Comparison of ENCODE assay signal across 13 cellular contexts in genomic region chr19:2678043-2678671, GRCh38. TPM values are rescaled to one million over a fixed set of nuclear protein-coding genes. Genes with fewer than 3 reads are reported as not detected.
A peak's percentile ranks its signal among the peaks of the same experiment; 100 is the strongest.
DNase-seq lines count a peak whose midpoint lies in the region; ATAC-seq and TF ChIP-seq lines count a peak whose summit lies in the region.
"Had no signal": no experiment of that assay in that cellular context is flagged by ENCODE, and none has a peak within 500 bp of the region (broad histone marks: within the 10 kb centered on the region; RNA-seq: fewer than 3 reads in every experiment).

No MANE protein-coding gene starts in this region.

- H3K9ac ChIP-seq in BLaER1 treated with 17β-estradiol and CSF1 and Interleukin-3, amounts not matched to agents 10 nM and 100 nM = no peak overlapping the region
- H3K9ac ChIP-seq: parathyroid adenoma had no signal

- H3K4me3 Mint-ChIP-seq in activated T-helper 2 cell treated with anti-CD3 and anti-CD28 coated beads, Interferon-gamma antibody, Interleukin-2, Interleukin-4, amounts not matched to agents 10 μg/mL and 5 μg/mL and 100 μg/mL, durations not matched to agents 14 hours and 24 hours and 36 hours (ENCODE audit: low read depth) = no peak overlapping the region
- H3K4me3 Mint-ChIP-seq in HFFc6 = no peak overlapping the region

- peaks cover 0 to 22% (median 10%) of the 10 kb centered on the region in 11 experiments; a peak in 13 of 22 replicates for H3K9me3 ChIP-seq in BLaER1 treated with 17β-estradiol and CSF1 and Interleukin-3, amounts not matched to agents 10 nM and 100 nM (replicated peaks in 1 of 11)
- H3K9me3 ChIP-seq in BE2C = no peaks in the 10 kb centered on the region

- H3K4me2 ChIP-seq in BLaER1 treated with 17β-estradiol and CSF1 and Interleukin-3, amounts not matched to agents 10 nM and 100 nM = peak overlapping the region; percentile 27 to 72 (median 49)

- no peaks in the 10 kb centered on the region for H3K4me1 Mint-ChIP-seq in activated T-helper 2 cell treated with anti-CD3 and anti-CD28 coated beads, Interferon-gamma antibody, Interleukin-2, Interleukin-4, amounts not matched to agents 10 μg/mL and 5 μg/mL and 100 μg/mL, durations not matched to agents 14 hours and 24 hours and 36 hours (ENCODE audit: low read depth)
- H3K4me1 Mint-ChIP-seq in HFFc6 (ENCODE audit: low read depth) = no peaks in the 10 kb centered on the region

- intact Hi-C loops in dorsolateral prefrontal cortex (cut with DNase I) = no loop called here
- intact Hi-C loops in activated T-helper 2 cell treated with anti-CD3 and anti-CD28 coated beads, Interferon-gamma antibody, Interleukin-2, Interleukin-4, amounts not matched to agents 10 μg/mL and 5 μg/mL and 100 μg/mL, durations not matched to agents 14 hours and 24 hours and 36 hours (cut with micrococcal nuclease) = no loop called here

- H3K27ac Mint-ChIP-seq in activated T-helper 2 cell treated with anti-CD3 and anti-CD28 coated beads, Interferon-gamma antibody, Interleukin-2, Interleukin-4, amounts not matched to agents 10 μg/mL and 5 μg/mL and 100 μg/mL, durations not matched to agents 14 hours and 24 hours and 36 hours = no peak overlapping the region
- no peak overlapping the region for H3K27ac Mint-ChIP-seq in HFFc6

- no peak overlapping the region for H3K4me3 ChIP-seq in BLaER1 treated with 17β-estradiol and CSF1 and Interleukin-3, amounts not matched to agents 10 nM and 100 nM
- H3K4me3 ChIP-seq in dorsolateral prefrontal cortex (no peak overlapping the region), BE2C (ENCODE audit: low read depth, low read length) (no peak overlapping the region)

- TF ChIP-seq CTCF in dorsolateral prefrontal cortex (IDR thresholded peaks at IDR 0.05 in 54 of 56, conservative IDR thresholded peaks at IDR 0.05 in 2 of 56; ENCODE audit: low read depth in 1 of 56, partially characterized antibody in 56 of 56) (no peak), BE2C (IDR thresholded peaks at IDR 0.05; ENCODE audit: low read depth, low read length) (no peak), HFFc6 (IDR thresholded peaks at IDR 0.05) (no peak)

- H3K27ac ChIP-seq in BLaER1 treated with 17β-estradiol and CSF1 and Interleukin-3, amounts not matched to agents 10 nM and 100 nM = peak overlapping the region in 8 of 11 experiments; percentile 14 to 51 (median 34); a peak in 11 of 22 replicates
- H3K27ac ChIP-seq in dorsolateral prefrontal cortex = peak overlapping the region in 50 of 59 donors; percentile 20 to 86 (median 72)
- H3K27ac ChIP-seq: parathyroid adenoma had no signal

- peak; percentile 70 for DNase-seq in GM19240 (ENCODE audit: insufficient read length, low spot score)
- DNase-seq in dorsolateral prefrontal cortex = no peak
- no peak for DNase-seq in BE2C
- no peak for DNase-seq in activated T-helper 2 cell treated with anti-CD3 and anti-CD28 coated beads, Interferon-gamma antibody, Interleukin-2, Interleukin-4, amounts not matched to agents 10 μg/mL and 5 μg/mL and 100 μg/mL, durations not matched to agents 14 hours and 24 hours and 36 hours (ENCODE audit: low spot score)
- no peak for DNase-seq in HFFc6
- no peak for DNase-seq in stimulated activated CD4-positive, alpha-beta T cell treated with anti-CD3 and anti-CD28 coated beads, Interleukin-4, amount 100 ng/mL, for 1 hour
- DNase-seq: activated CD4-positive, CD25-positive, alpha-beta regulatory T cell treated with anti-CD3 and anti-CD28 coated beads, Interleukin-2, amount 50 U/mL, for 72 hours; AML-193; amniotic stem cell; erythroblast had no signal

- H3K36me3 ChIP-seq in BLaER1 treated with 17β-estradiol and CSF1 and Interleukin-3, amounts not matched to agents 10 nM and 100 nM = peaks cover 0 to 60% (median 38%) of the 10 kb centered on the region in 11 experiments; a peak in 16 of 22 replicates
- H3K36me3 ChIP-seq in BE2C = no peaks in the 10 kb centered on the region

- peaks cover 0 to 42% (median 0%) of the 10 kb centered on the region in 11 experiments; a peak in 4 of 22 replicates for H4K20me1 ChIP-seq in BLaER1 treated with 17β-estradiol and CSF1 and Interleukin-3, amounts not matched to agents 10 nM and 100 nM

- H3K9me3 Mint-ChIP-seq in activated T-helper 2 cell treated with anti-CD3 and anti-CD28 coated beads, Interferon-gamma antibody, Interleukin-2, Interleukin-4, amounts not matched to agents 10 μg/mL and 5 μg/mL and 100 μg/mL, durations not matched to agents 14 hours and 24 hours and 36 hours = no peaks in the 10 kb centered on the region
- H3K9me3 Mint-ChIP-seq in HFFc6 = no peaks in the 10 kb centered on the region

- peak; percentile 54 for ATAC-seq in HG03280 (IDR thresholded peaks at IDR 0.05; ENCODE audit: unreplicated experiment)

- no peaks in the 10 kb centered on the region for H3K27me3 ChIP-seq in BLaER1 treated with 17β-estradiol and CSF1 and Interleukin-3, amounts not matched to agents 10 nM and 100 nM
- H3K27me3 ChIP-seq in dorsolateral prefrontal cortex (no peaks in the 10 kb centered on the region), BE2C (peaks cover 26% of the 10 kb centered on the region)

- peaks cover 37 to 66% (median 52%) of the 10 kb centered on the region in 10 experiments for H3K4me1 ChIP-seq in BLaER1 treated with 17β-estradiol and CSF1 and Interleukin-3, amounts not matched to agents 10 nM and 100 nM
- no peaks in the 10 kb centered on the region for H3K4me1 ChIP-seq in BE2C
- H3K4me1 ChIP-seq: parathyroid adenoma had no signal

- no peaks in the 10 kb centered on the region for H3K27me3 Mint-ChIP-seq in activated T-helper 2 cell treated with anti-CD3 and anti-CD28 coated beads, Interferon-gamma antibody, Interleukin-2, Interleukin-4, amounts not matched to agents 10 μg/mL and 5 μg/mL and 100 μg/mL, durations not matched to agents 14 hours and 24 hours and 36 hours (ENCODE audit: low read depth)
- peaks cover 40% of the 10 kb centered on the region for H3K27me3 Mint-ChIP-seq in HFFc6 (ENCODE audit: insufficient read depth)

- H3K36me3 Mint-ChIP-seq in activated T-helper 2 cell treated with anti-CD3 and anti-CD28 coated beads, Interferon-gamma antibody, Interleukin-2, Interleukin-4, amounts not matched to agents 10 μg/mL and 5 μg/mL and 100 μg/mL, durations not matched to agents 14 hours and 24 hours and 36 hours (ENCODE audit: low read depth) = no peaks in the 10 kb centered on the region
- no peaks in the 10 kb centered on the region for H3K36me3 Mint-ChIP-seq in HFFc6 (ENCODE audit: low read depth)

RNA-seq across cellular contexts. Expression of gene GNG7, which starts 24.3 kb away (rescaled TPM):
- 100 to 1,000 TPM in 55 of 120 experiments, 10 to 100 TPM in 65; 71.9 to 184 (median 98.1) TPM for total RNA-seq in dorsolateral prefrontal cortex
- 0.48 TPM for polyA plus RNA-seq in BE2C (2012; ENCODE audit: insufficient read depth, insufficient read length, low read depth)
- total RNA-seq in activated T-helper 2 cell treated with anti-CD3 and anti-CD28 coated beads, Interferon-gamma antibody, Interleukin-2, Interleukin-4, amounts not matched to agents 10 μg/mL and 5 μg/mL and 100 μg/mL, durations not matched to agents 14 hours and 24 hours and 36 hours = 0.16 TPM in 2 replicates
- under 1 TPM in 5 of 6 experiments, not detected in 1; 0.09 to 0.29 (median 0.11) TPM for total RNA-seq in HFFc6 (2021; fragmentation: NEBNext Ultra II Directional; extraction: Animal tissue kit (Norgen Biotek cat#: 25700))

RNA-seq across cellular contexts. Expression of gene DIRAS1, which starts 43.0 kb away (rescaled TPM):
- total RNA-seq in dorsolateral prefrontal cortex = 100 to 1,000 TPM in 107 of 120 experiments, 10 to 100 TPM in 13; 43.9 to 237 (median 155) TPM
- 52.2 TPM for polyA plus RNA-seq in BE2C (2012; ENCODE audit: insufficient read depth, insufficient read length, low read depth)
- total RNA-seq in activated T-helper 2 cell treated with anti-CD3 and anti-CD28 coated beads, Interferon-gamma antibody, Interleukin-2, Interleukin-4, amounts not matched to agents 10 μg/mL and 5 μg/mL and 100 μg/mL, durations not matched to agents 14 hours and 24 hours and 36 hours = 0.28 and 0.39 TPM in 2 replicates
- 10 to 100 TPM; 10.6 to 21.6 (median 12.7) TPM for total RNA-seq in HFFc6 (2021; fragmentation: NEBNext Ultra II Directional; extraction: Animal tissue kit (Norgen Biotek cat#: 25700))

Comparison
In these comparisons a context has a peak if more than half of its experiments do, and no peak if none do; other contexts are left out.
1. RNA of gene GNG7, which starts 24.3 kb away (total RNA-seq): 71.9 to 184 TPM in dorsolateral prefrontal cortex; 0.16 TPM in activated T-helper 2 cell treated with anti-CD3 and anti-CD28 coated beads, Interferon-gamma antibody, Interleukin-2, Interleukin-4, amounts not matched to agents 10 μg/mL and 5 μg/mL and 100 μg/mL, durations not matched to agents 14 hours and 24 hours and 36 hours and 0.09 to 0.29 TPM in HFFc6; every median in the first group is over 10 times any median in the second.